Comparison of ENCODE assay signal across 22 cellular contexts in the genomic region with DNA sequence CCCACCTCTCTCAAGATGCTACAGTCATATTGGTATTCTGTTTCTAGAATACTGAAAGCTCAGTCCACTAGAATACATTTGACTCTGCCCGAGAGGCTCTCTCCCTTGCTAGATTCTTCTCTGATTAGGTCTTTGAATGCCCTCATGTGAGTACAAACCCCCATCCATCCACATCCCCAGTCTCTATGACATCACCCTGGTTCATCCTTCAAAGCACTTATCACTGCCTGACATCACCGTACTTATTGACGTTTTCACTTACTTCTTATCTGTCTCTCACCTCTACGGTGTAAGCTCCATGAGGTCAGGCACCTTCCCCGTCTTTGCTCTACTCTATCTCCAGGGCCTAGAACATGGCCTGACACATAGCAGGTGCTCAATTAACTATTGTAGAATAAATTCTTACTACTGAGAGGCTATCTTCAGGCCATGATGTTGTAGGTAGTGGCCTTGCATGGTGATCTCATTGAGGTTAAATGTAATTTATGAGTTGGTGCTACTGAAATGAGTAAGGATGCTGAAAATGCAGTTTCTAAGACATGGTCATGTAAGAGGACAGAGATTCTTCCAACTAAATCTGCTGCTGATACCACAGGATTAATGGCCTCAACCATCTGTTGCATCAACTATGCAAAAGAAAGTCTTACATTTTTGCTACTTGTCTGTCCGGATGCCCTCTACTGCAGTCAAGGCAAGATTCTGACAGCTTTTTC. TPM values are rescaled to one million over a fixed set of nuclear protein-coding genes. Genes with fewer than 3 reads are reported as not detected.
DNase-seq lines count a peak whose midpoint lies in the region; ATAC-seq and TF ChIP-seq lines count a peak whose summit lies in the region.
"Had no signal": no experiment of that assay in that cellular context is flagged by ENCODE, and none has a peak within 500 bp of the region (broad histone marks: within the 10 kb centered on the region; RNA-seq: fewer than 3 reads in every experiment).

No MANE protein-coding gene starts in this region.

- no peaks in the 10 kb centered on the region for H4K20me1 ChIP-seq in hepatocyte (ENCODE audit: insufficient read depth, poor library complexity, severe bottlenecking)

- no peaks in the 10 kb centered on the region for H3K79me2 ChIP-seq in hepatocyte

- DNase-seq in activated T-cell treated with anti-CD3 and anti-CD28 coated beads, Interleukin-2, amount 50 U/mL, for 24 hours, result no peak
- DNase-seq in activated T-cell treated with anti-CD3 and anti-CD28 coated beads, Interleukin-2, amount 50 U/mL, for 1 hour, result no peak
- DNase-seq in NCI-H82 (lab: John Stamatoyannopoulos, UW), result peak; percentile 76
- DNase-seq in esophagus muscularis mucosa (ENCODE audit: extremely low spot score), result peak; percentile 10
- DNase-seq in kidney glomerular epithelial cell (lab: John Stamatoyannopoulos, UW), result no peak
- no peak for DNase-seq in hepatocyte (ENCODE audit: low spot score)
- no peak for DNase-seq in RPMI8226
- DNase-seq: C1 segment of cervical spinal cord, DND-41, GM23248, HCEC 1CT, KBM-7, MV-4-11, NCI-H1436 treated with DMSO at 0.1 percent for 48 hours, NCI-H2081, NCI-H510A, NCI-H774 had no signal

- H3K27me3 ChIP-seq in esophagus muscularis mucosa (no peaks in the 10 kb centered on the region), hepatocyte (no peaks in the 10 kb centered on the region)

- H3K4me1 ChIP-seq in esophagus muscularis mucosa, result no peaks in the 10 kb centered on the region
- H3K4me1 ChIP-seq in hepatocyte (ENCODE audit: insufficient read depth), result no peaks in the 10 kb centered on the region

- H2AFZ ChIP-seq in hepatocyte, result no peak overlapping the region
- H2AFZ ChIP-seq: GM23248 had no signal

- no peak overlapping the region for H3K4me3 Mint-ChIP-seq in activated T-cell treated with anti-CD3 and anti-CD28 coated beads, Interleukin-2, amount 50 U/mL, for 24 hours

- H3K4me1 Mint-ChIP-seq in activated T-cell treated with anti-CD3 and anti-CD28 coated beads, Interleukin-2, amount 50 U/mL, for 24 hours (ENCODE audit: low read depth), result peaks cover 15% of the 10 kb centered on the region

- H3K36me3 ChIP-seq in esophagus muscularis mucosa (peaks cover 55 to 92% (median 73%) of the 10 kb centered on the region in 4 donors), hepatocyte (replicated peaks; ENCODE audit: insufficient read depth, low read depth) (no peaks in the 10 kb centered on the region)

- 95% methylated on average over 6 of the region's 6 CpGs for WGBS in esophagus muscularis mucosa
- WGBS in hepatocyte (ENCODE audit: low lambda C conversion rate, missing lambda C conversion rate), result 89% methylated on average over 6 of the region's 6 CpGs

- ATAC-seq in GM18861 (IDR thresholded peaks at IDR 0.05; ENCODE audit: unreplicated experiment), result peak; percentile 42
- ATAC-seq: Panc1, Right ventricle myocardium inferior had no signal

- H3K27ac ChIP-seq in esophagus muscularis mucosa (replicated peaks in 1 of 4) (no peak overlapping the region), hepatocyte (no peak overlapping the region)
- H3K27ac ChIP-seq: GM23248, SK-N-MC had no signal

- peaks cover 84% of the 10 kb centered on the region for H3K36me3 Mint-ChIP-seq in activated T-cell treated with anti-CD3 and anti-CD28 coated beads, Interleukin-2, amount 50 U/mL, for 24 hours (ENCODE audit: low read depth)

- H3K27me3 Mint-ChIP-seq in activated T-cell treated with anti-CD3 and anti-CD28 coated beads, Interleukin-2, amount 50 U/mL, for 24 hours, result no peaks in the 10 kb centered on the region

- H3K9me3 Mint-ChIP-seq in activated T-cell treated with anti-CD3 and anti-CD28 coated beads, Interleukin-2, amount 50 U/mL, for 24 hours, result no peaks in the 10 kb centered on the region

- H3K9me3 ChIP-seq in esophagus muscularis mucosa (no peaks in the 10 kb centered on the region), hepatocyte (ENCODE audit: low read depth) (no peaks in the 10 kb centered on the region)

- TF ChIP-seq CTCF in esophagus muscularis mucosa (IDR thresholded peaks at IDR 0.05) (no peak), hepatocyte (IDR thresholded peaks at IDR 0.05; ENCODE audit: poor library complexity) (no peak)

- intact Hi-C loops in esophagus muscularis mucosa (cut with DNase I), result no loop called here

- H3K27ac Mint-ChIP-seq in activated T-cell treated with anti-CD3 and anti-CD28 coated beads, Interleukin-2, amount 50 U/mL, for 24 hours, result peak overlapping the region; percentile 82

- H3K9me2 ChIP-seq in hepatocyte (replicated peaks; ENCODE audit: insufficient read depth), result no peaks in the 10 kb centered on the region

- no peak for TF ChIP-seq EP300 in esophagus muscularis mucosa (IDR thresholded peaks at IDR 0.05)

- H3K4me3 ChIP-seq in esophagus muscularis mucosa, result no peak overlapping the region
- no peak overlapping the region for H3K4me3 ChIP-seq in hepatocyte
- H3K4me3 ChIP-seq: GM23248, SK-N-MC had no signal

- H3K4me2 ChIP-seq in hepatocyte, result no peak overlapping the region

- TF ChIP-seq POLR2A in esophagus muscularis mucosa (IDR thresholded peaks at IDR 0.05; ENCODE audit: low read depth), result no peak

RNA-seq across cellular contexts. Expression of a gene that starts 26.8 kb away (rescaled TPM):
- total RNA-seq in esophagus muscularis mucosa, result 100 to 1,000 TPM in 3 of 4 donors, 10 to 100 TPM in 1; 96.5 to 129 (median 111) TPM
- total RNA-seq in hepatocyte, result 15.3 and 19.0 TPM in 2 replicates
- polyA plus RNA-seq in hepatocyte, result 7.2 and 7.4 TPM in 2 replicates

RNA-seq across cellular contexts. Expression of a gene that starts 54.3 kb away (rescaled TPM):
- total RNA-seq in esophagus muscularis mucosa (not detected), hepatocyte (3.3 and 4.2 TPM in 2 replicates)
- 1.4 and 3.6 TPM in 2 replicates for polyA plus RNA-seq in hepatocyte
- total RNA-seq: A673, GM23248, Right ventricle myocardium inferior had no signal
- polyA plus RNA-seq: GM23248 had no signal

Comparison
In these comparisons a context has a peak if more than half of its experiments do, and no peak if none do; other contexts are left out.
1. DNase-seq: peak in NCI-H82 (single experiment) and esophagus muscularis mucosa (single experiment); none in activated T-cell treated with anti-CD3 and anti-CD28 coated beads, Interleukin-2, amount 50 U/mL, for 24 hours (single experiment), activated T-cell treated with anti-CD3 and anti-CD28 coated beads, Interleukin-2, amount 50 U/mL, for 1 hour (single experiment), kidney glomerular epithelial cell (single experiment), hepatocyte (single experiment) and RPMI8226 (single experiment).